10 cellular contexts compared by ENCODE assay signal in genomic region chr2:43343573-43344304, GRCh38.
DNase-seq lines count a peak whose midpoint lies in the region; ATAC-seq and TF ChIP-seq lines count a peak whose summit lies in the region.
"Had no signal": no experiment of that assay in that cellular context is flagged by ENCODE, and none has a peak within 500 bp of the region (broad histone marks: within the 10 kb centered on the region; RNA-seq: fewer than 3 reads in every experiment).

No MANE protein-coding gene starts in this region.

- H3K4me1 ChIP-seq in ascending aorta (peaks cover 30 to 86% of the 10 kb centered on the region in 2 donors), heart right ventricle (peaks cover 24 to 96% (median 76%) of the 10 kb centered on the region in 9 donors), rectal smooth muscle tissue (ENCODE audit: control insufficient read depth, insufficient read depth, low read length) (peaks cover 72% of the 10 kb centered on the region)

- peak; percentile 56 to 88 (median 80) for ATAC-seq in heart right ventricle
- ATAC-seq: activated CD4-positive, alpha-beta T cell treated with anti-CD3 and anti-CD28 coated beads for 36 hours had no signal

- peak overlapping the region; percentile 85 to 90 for H3K27ac ChIP-seq in ascending aorta
- H3K27ac ChIP-seq in heart right ventricle = peak overlapping the region; percentile 53 to 85 (median 82)
- H3K27ac ChIP-seq in rectal smooth muscle tissue (ENCODE audit: low read depth, low read length) = peak overlapping the region; percentile 89

- peak overlapping the region; percentile 12 to 33 for H3K4me3 ChIP-seq in ascending aorta
- no peak overlapping the region for H3K4me3 ChIP-seq in heart right ventricle
- H3K4me3 ChIP-seq in rectal smooth muscle tissue (ENCODE audit: low read length) = no peak overlapping the region

- TF ChIP-seq POLR2A in erythroblast (IDR thresholded peaks at IDR 0.05; ENCODE audit: low read length) = no peak

- H3K27me3 ChIP-seq in ascending aorta (no peaks in the 10 kb centered on the region), heart right ventricle (no peaks in the 10 kb centered on the region), rectal smooth muscle tissue (ENCODE audit: control insufficient read depth, insufficient read depth, low read length) (no peaks in the 10 kb centered on the region)

- TF ChIP-seq CTCF in ascending aorta (IDR thresholded peaks at IDR 0.05) (no peak), heart right ventricle (IDR thresholded peaks at IDR 0.05) (no peak), GM13976 (IDR thresholded peaks at IDR 0.05; ENCODE audit: borderline replicate concordance, control extremely low read depth, extremely low read depth, insufficient read depth, missing control alignments) (no peak)

- intact Hi-C loops in ascending aorta (cut with DNase I) (loop anchor here (1.0 to 5.0 kb wide), 3 partner anchors 47 to 368 kb away; no protein-coding TSS in a partner anchor), heart right ventricle (cut with DNase I) (loop anchor here in 1 of 10 donors (5.0 kb wide), 1 partner anchor 76 kb away; no protein-coding TSS in a partner anchor)

- H3K9me3 ChIP-seq in ascending aorta = no peaks in the 10 kb centered on the region
- H3K9me3 ChIP-seq in heart right ventricle = no peaks in the 10 kb centered on the region

- no peak overlapping the region for H3K9ac ChIP-seq in rectal smooth muscle tissue (ENCODE audit: low read length)

- H3K36me3 ChIP-seq in ascending aorta (no peaks in the 10 kb centered on the region), heart right ventricle (peaks cover 0 to 11% (median 0%) of the 10 kb centered on the region in 9 donors), rectal smooth muscle tissue (ENCODE audit: control insufficient read depth, insufficient read depth, low read length) (no peaks in the 10 kb centered on the region)

- in situ Hi-C loops in GM13976 (cut with MboI; ENCODE audit: low sequenced_read_pairs, unreplicated experiment) = no loop called here

- WGBS in heart right ventricle, 2 donors = 11 to 21% methylated on average over 5 of the region's 5 CpGs

- peak; percentile 86 for DNase-seq in Daoy (ENCODE audit: low read depth)
- DNase-seq in ascending aorta (ENCODE audit: low spot score in 2 of 2) = peak; percentile 69 to 95
- peak; percentile 31 to 91 for DNase-seq in heart right ventricle
- DNase-seq in D341Med (ENCODE audit: low spot score) = no peak
- no peak for DNase-seq in erythroblast (lab: John Stamatoyannopoulos, UW)
- DNase-seq in NCI-H524 (lab: John Stamatoyannopoulos, UW) = no peak
- DNase-seq in GM13976 (ENCODE audit: low spot score) = no peak
- DNase-seq: activated CD4-positive, alpha-beta T cell treated with anti-CD3 and anti-CD28 coated beads for 36 hours; NCI-H187 treated with DMSO at 0.1 percent for 48 hours had no signal

Comparison
In these comparisons a context has a peak if more than half of its experiments do, and no peak if none do; other contexts are left out.
1. DNase-seq: peak in Daoy (single experiment), ascending aorta (2 of 2) and heart right ventricle (2 of 2); none in D341Med (single experiment), erythroblast (0 of 2), NCI-H524 (0 of 2) and GM13976 (single experiment).
2. H3K4me3 ChIP-seq: peak in ascending aorta (2 of 2); none in heart right ventricle (0 of 10) and rectal smooth muscle tissue (single experiment).
3. Peak in every context shown above with its lines, with median percentiles within 50 percentile points of each other: H3K27ac ChIP-seq.